In genomic region chr11:66289548-66290331, GRCh38 we compare ENCODE assay signal across 1 cellular context.
TF ChIP-seq lines count a peak whose summit lies in the region.

No MANE protein-coding gene starts in this region.

TF ChIP-seq in HepG2, 621 proteins besides CTCF, POLR2A, EP300 and RAD21 (continued from another document and continues in another):
- TF ChIP-seq HBP1 (CRISPR knock-in tag; IDR thresholded peaks at IDR 0.05; ENCODE audit: low read depth) (peak; percentile 95), ATRX (CRISPR knock-in tag; IDR thresholded peaks at IDR 0.05; ENCODE audit: borderline replicate concordance) (0 out of 2 replicates have a peak, but pooled peaks have one; percentile 37), ZNF124 (CRISPR knock-in tag; IDR thresholded peaks at IDR 0.05) (0 out of 2 replicates have a peak, but pooled peaks have one; percentile 20), ZFX (CRISPR knock-in tag; IDR thresholded peaks at IDR 0.05; ENCODE audit: low read depth) (no peak), SIN3A (IDR thresholded peaks at IDR 0.05; ENCODE audit: borderline replicate concordance, low read depth, low read length) (peak; percentile 95), SP5 (CRISPR knock-in tag; IDR thresholded peaks at IDR 0.05; ENCODE audit: borderline replicate concordance, low read depth) (no peak), CCDC6 (CRISPR knock-in tag; IDR thresholded peaks at IDR 0.05) (no peak), ZNF142 (CRISPR knock-in tag; IDR thresholded peaks at IDR 0.05) (peak; percentile 77; the same call in 1 of the 2 replicates), HOXA9 (CRISPR knock-in tag; IDR thresholded peaks at IDR 0.05; ENCODE audit: borderline replicate concordance) (peak; percentile 55; the same call in 1 of the 2 replicates), ZBED4 (CRISPR knock-in tag; IDR thresholded peaks at IDR 0.05; ENCODE audit: borderline replicate concordance) (0 out of 2 replicates have a peak, but pooled peaks have one; percentile 1), NR0B2 (CRISPR knock-in tag; IDR thresholded peaks at IDR 0.05) (peak; percentile 58; the same call in 1 of the 2 replicates), MIXL1 (CRISPR knock-in tag; IDR thresholded peaks at IDR 0.05) (peak; percentile 28; the same call in 1 of the 2 replicates), ZNF569 (CRISPR knock-in tag; IDR thresholded peaks at IDR 0.05; ENCODE audit: borderline replicate concordance) (no peak), ZFP90 (CRISPR knock-in tag; IDR thresholded peaks at IDR 0.05; ENCODE audit: borderline replicate concordance) (0 out of 2 replicates have a peak, but pooled peaks have one; percentile 71), BRCA1 (CRISPR knock-in tag; IDR thresholded peaks at IDR 0.05) (peak; percentile 78; the same call in 1 of the 2 replicates), ZC3H4 (CRISPR knock-in tag; IDR thresholded peaks at IDR 0.05; ENCODE audit: borderline replicate concordance) (peak; percentile 77; the same call in 1 of the 2 replicates), SIX1 (CRISPR knock-in tag; IDR thresholded peaks at IDR 0.05; ENCODE audit: borderline replicate concordance) (peak; percentile 82), ZNF441 (CRISPR knock-in tag; IDR thresholded peaks at IDR 0.05; ENCODE audit: borderline replicate concordance) (peak; percentile 89; the same call in 1 of the 2 replicates), ZNF75D (CRISPR knock-in tag; IDR thresholded peaks at IDR 0.05; ENCODE audit: borderline replicate concordance) (peak; percentile 59; the same call in 1 of the 2 replicates), ZNF772 (CRISPR knock-in tag; IDR thresholded peaks at IDR 0.05) (peak; percentile 88), IRX3 (CRISPR knock-in tag; IDR thresholded peaks at IDR 0.05; ENCODE audit: borderline replicate concordance, low read depth) (peak; percentile 83; the same call in 1 of the 2 replicates), PBX2 (CRISPR knock-in tag; IDR thresholded peaks at IDR 0.05) (no peak), KDM2A (CRISPR knock-in tag; IDR thresholded peaks at IDR 0.05; ENCODE audit: borderline replicate concordance, low read depth) (no peak), REST (IDR thresholded peaks at IDR 0.05; ENCODE audit: borderline replicate concordance in 1 of 2, low read depth in 1 of 2, low read length in 2 of 2) (peak in 1 of 2 experiments; percentile 96; a peak in 2 of 4 replicates), ZMAT3 (CRISPR knock-in tag; conservative IDR thresholded peaks at IDR 0.05) (peak; percentile 67; the same call in 1 of the 2 replicates), THAP8 (CRISPR knock-in tag; IDR thresholded peaks at IDR 0.05; ENCODE audit: borderline replicate concordance) (0 out of 2 replicates have a peak, but pooled peaks have one; percentile 28), HNF1A (IDR thresholded peaks at IDR 0.05; ENCODE audit: low read depth) (no peak), HNF1A (CRISPR knock-in tag; IDR thresholded peaks at IDR 0.05; ENCODE audit: borderline replicate concordance) (no peak), BCL6 (CRISPR knock-in tag; IDR thresholded peaks at IDR 0.05) (peak; percentile 9; the same call in 1 of the 2 replicates), U2AF2 (IDR thresholded peaks at IDR 0.05; ENCODE audit: low read depth, low read length) (no peak)
